ENCODE assay signal across 21 cellular contexts in genomic region chr2:88230912-88231311, GRCh38.
"Had no signal": no experiment of that assay in that cellular context is flagged by ENCODE, and none has a peak within 500 bp of the region (broad histone marks: within the 10 kb centered on the region; RNA-seq: fewer than 3 reads in every experiment).

No MANE protein-coding gene starts in this region.

- H3K9me3 Mint-ChIP-seq: activated CD4-positive, alpha-beta T cell treated with anti-CD3 and anti-CD28 coated beads, Interleukin-2, amount 10 ng/mL, durations not matched to agents 24 days and 14 days had no signal

- H3K27ac Mint-ChIP-seq: activated CD4-positive, alpha-beta T cell treated with anti-CD3 and anti-CD28 coated beads, Interleukin-2, amount 10 ng/mL, durations not matched to agents 24 days and 14 days; activated naive CD4-positive, alpha-beta T cell treated with anti-CD3 and anti-CD28 coated beads, Interleukin-2, amount 50 U/mL, for 24 hours; memory B cell; naive B cell; neural progenitor cell; stimulated activated effector memory CD8-positive, alpha-beta T cell treated with anti-CD3 and anti-CD28 coated beads, Interleukin-12 subunit alpha, Interleukin-12 subunit beta, amount 100 ng/mL, for 72 hours had no signal

- H3K4me1 Mint-ChIP-seq: activated CD4-positive, alpha-beta T cell treated with anti-CD3 and anti-CD28 coated beads, Interleukin-2, amount 10 ng/mL, durations not matched to agents 24 days and 14 days; activated naive CD4-positive, alpha-beta T cell treated with anti-CD3 and anti-CD28 coated beads, Interleukin-2, amount 50 U/mL, for 24 hours; memory B cell; naive B cell had no signal

- H3K4me3 Mint-ChIP-seq: activated CD4-positive, alpha-beta T cell treated with anti-CD3 and anti-CD28 coated beads, Interleukin-2, amount 10 ng/mL, durations not matched to agents 24 days and 14 days; activated naive CD4-positive, alpha-beta T cell treated with anti-CD3 and anti-CD28 coated beads, Interleukin-2, amount 50 U/mL, for 24 hours; memory B cell; naive B cell; neural progenitor cell; stimulated activated effector memory CD8-positive, alpha-beta T cell treated with anti-CD3 and anti-CD28 coated beads, Interleukin-12 subunit alpha, Interleukin-12 subunit beta, amount 100 ng/mL, for 72 hours had no signal

- DNase-seq: activated CD4-positive, alpha-beta T cell treated with anti-CD3 and anti-CD28 coated beads, Interleukin-2, amount 10 ng/mL, durations not matched to agents 24 days and 14 days; activated CD8-positive, alpha-beta memory T cell treated with anti-CD3 and anti-CD28 coated beads for 24 hours; activated CD8-positive, alpha-beta memory T cell treated with anti-CD3 and anti-CD28 coated beads, Interleukin-2, amount 50 U/mL, for 48 hours; activated effector memory CD4-positive, alpha-beta T cell treated with anti-CD3 and anti-CD28 coated beads, Interleukin-2, amount 50 U/mL, for 16 hours; activated T-cell treated with anti-CD3 and anti-CD28 coated beads, Interleukin-2, amount 50 U/mL, for 48 hours; erythroblast; gastrocnemius medialis; heart left ventricle; left ventricle myocardium inferior; mucosa of descending colon; naive B cell; psoas muscle; stimulated activated CD4-positive, alpha-beta T cell treated with anti-CD3 and anti-CD28 coated beads, Interleukin-4, amount 100 ng/mL, for 24 hours; T-helper 9 cell; testis; upper lobe of left lung had no signal

- ATAC-seq: gastrocnemius medialis; mucosa of descending colon; psoas muscle; sciatic nerve; stimulated activated effector memory CD8-positive, alpha-beta T cell treated with anti-CD3 and anti-CD28 coated beads, Interleukin-12 subunit alpha, Interleukin-12 subunit beta, amount 100 ng/mL, for 72 hours had no signal

- H3K36me3 Mint-ChIP-seq: activated naive CD4-positive, alpha-beta T cell treated with anti-CD3 and anti-CD28 coated beads, Interleukin-2, amount 50 U/mL, for 24 hours; memory B cell; naive B cell; neural progenitor cell; stimulated activated effector memory CD8-positive, alpha-beta T cell treated with anti-CD3 and anti-CD28 coated beads, Interleukin-12 subunit alpha, Interleukin-12 subunit beta, amount 100 ng/mL, for 72 hours had no signal
